1 cellular context compared by ENCODE assay signal in genomic region chr5:149596712-149597111, GRCh38.
TF ChIP-seq lines count a peak whose summit lies in the region.

No MANE protein-coding gene starts in this region.

TF ChIP-seq in endothelial cell of umbilical vein, 7 proteins besides CTCF, POLR2A, EP300 and RAD21:
- no peak for TF ChIP-seq GATA2 (IDR thresholded peaks at IDR 0.05; ENCODE audit: insufficient read depth, insufficient read length, low read depth, low read length)
